13 cellular contexts compared by ENCODE assay signal in genomic region chr10:59880019-59880717, GRCh38. TPM values are rescaled to one million over a fixed set of nuclear protein-coding genes. Genes with fewer than 3 reads are reported as not detected.
DNase-seq lines count a peak whose midpoint lies in the region; ATAC-seq and FAIRE-seq lines count a peak whose summit lies in the region.
"Had no signal": no experiment of that assay in that cellular context is flagged by ENCODE, and none has a peak within 500 bp of the region (broad histone marks: within the 10 kb centered on the region; RNA-seq: fewer than 3 reads in every experiment).

No MANE protein-coding gene starts in this region.

- H3K36me3 Mint-ChIP-seq in T-helper 2 cell treated with Interferon-gamma antibody and Interleukin-4, amounts not matched to agents 5 μg/mL and 100 μg/mL, for 36 hours (ENCODE audit: low read depth), result peaks cover 8% of the 10 kb centered on the region
- peaks cover 27% of the 10 kb centered on the region for H3K36me3 Mint-ChIP-seq in activated T-helper 2 cell treated with anti-CD3 and anti-CD28 coated beads, Interferon-gamma antibody, Interleukin-2, Interleukin-4, amounts not matched to agents 10 μg/mL and 5 μg/mL and 100 μg/mL, durations not matched to agents 14 hours and 24 hours and 36 hours (ENCODE audit: low read depth)
- peaks cover 33% of the 10 kb centered on the region for H3K36me3 Mint-ChIP-seq in stimulated activated effector memory CD8-positive, alpha-beta T cell treated with anti-CD3 and anti-CD28 coated beads, Interleukin-12 subunit alpha, Interleukin-12 subunit beta, amount 100 ng/mL, for 72 hours

- peak; percentile 94 for FAIRE-seq in GM19239 (lab: Jason Lieb, UNC)

- H3K9me3 Mint-ChIP-seq in T-helper 2 cell treated with Interferon-gamma antibody and Interleukin-4, amounts not matched to agents 5 μg/mL and 100 μg/mL, for 36 hours, result no peaks in the 10 kb centered on the region
- H3K9me3 Mint-ChIP-seq in activated T-helper 2 cell treated with anti-CD3 and anti-CD28 coated beads, Interferon-gamma antibody, Interleukin-2, Interleukin-4, amounts not matched to agents 10 μg/mL and 5 μg/mL and 100 μg/mL, durations not matched to agents 14 hours and 24 hours and 36 hours, result no peaks in the 10 kb centered on the region
- no peaks in the 10 kb centered on the region for H3K9me3 Mint-ChIP-seq in stimulated activated effector memory CD8-positive, alpha-beta T cell treated with anti-CD3 and anti-CD28 coated beads, Interleukin-12 subunit alpha, Interleukin-12 subunit beta, amount 100 ng/mL, for 72 hours

- no peaks in the 10 kb centered on the region for H3K27me3 Mint-ChIP-seq in T-helper 2 cell treated with Interferon-gamma antibody and Interleukin-4, amounts not matched to agents 5 μg/mL and 100 μg/mL, for 36 hours (ENCODE audit: low read depth)
- no peaks in the 10 kb centered on the region for H3K27me3 Mint-ChIP-seq in activated T-helper 2 cell treated with anti-CD3 and anti-CD28 coated beads, Interferon-gamma antibody, Interleukin-2, Interleukin-4, amounts not matched to agents 10 μg/mL and 5 μg/mL and 100 μg/mL, durations not matched to agents 14 hours and 24 hours and 36 hours (ENCODE audit: low read depth)

- H3K27ac Mint-ChIP-seq in T-helper 2 cell treated with Interferon-gamma antibody and Interleukin-4, amounts not matched to agents 5 μg/mL and 100 μg/mL, for 36 hours, result peak overlapping the region; percentile 87
- peak overlapping the region; percentile 86 for H3K27ac Mint-ChIP-seq in activated T-helper 2 cell treated with anti-CD3 and anti-CD28 coated beads, Interferon-gamma antibody, Interleukin-2, Interleukin-4, amounts not matched to agents 10 μg/mL and 5 μg/mL and 100 μg/mL, durations not matched to agents 14 hours and 24 hours and 36 hours
- peak overlapping the region; percentile 84 for H3K27ac Mint-ChIP-seq in stimulated activated effector memory CD8-positive, alpha-beta T cell treated with anti-CD3 and anti-CD28 coated beads, Interleukin-12 subunit alpha, Interleukin-12 subunit beta, amount 100 ng/mL, for 72 hours

- peaks cover 64% of the 10 kb centered on the region for H3K4me1 Mint-ChIP-seq in T-helper 2 cell treated with Interferon-gamma antibody and Interleukin-4, amounts not matched to agents 5 μg/mL and 100 μg/mL, for 36 hours (ENCODE audit: low read depth)
- H3K4me1 Mint-ChIP-seq in activated T-helper 2 cell treated with anti-CD3 and anti-CD28 coated beads, Interferon-gamma antibody, Interleukin-2, Interleukin-4, amounts not matched to agents 10 μg/mL and 5 μg/mL and 100 μg/mL, durations not matched to agents 14 hours and 24 hours and 36 hours (ENCODE audit: low read depth), result peaks cover 68% of the 10 kb centered on the region
- peaks cover 77% of the 10 kb centered on the region for H3K4me1 Mint-ChIP-seq in stimulated activated effector memory CD8-positive, alpha-beta T cell treated with anti-CD3 and anti-CD28 coated beads, Interleukin-12 subunit alpha, Interleukin-12 subunit beta, amount 100 ng/mL, for 72 hours

- ATAC-seq in stimulated activated effector memory CD8-positive, alpha-beta T cell treated with anti-CD3 and anti-CD28 coated beads, Interleukin-12 subunit alpha, Interleukin-12 subunit beta, amount 100 ng/mL, for 72 hours, result no peak
- no peak for ATAC-seq in HG03565 (IDR thresholded peaks at IDR 0.05; ENCODE audit: unreplicated experiment)
- no peak for ATAC-seq in sciatic nerve
- no peak for ATAC-seq in HG03025 (IDR thresholded peaks at IDR 0.05; ENCODE audit: low FRiP score, unreplicated experiment)
- ATAC-seq: left ventricle myocardium superior had no signal

- intact Hi-C loops in activated T-helper 2 cell treated with anti-CD3 and anti-CD28 coated beads, Interferon-gamma antibody, Interleukin-2, Interleukin-4, amounts not matched to agents 10 μg/mL and 5 μg/mL and 100 μg/mL, durations not matched to agents 14 hours and 24 hours and 36 hours (cut with micrococcal nuclease), result loop anchor here (5.0 to 10.0 kb wide), 3 partner anchors 847 to 1598 kb away; partner anchors contain the start of gene CDK1
- intact Hi-C loops in sciatic nerve (cut with DNase I), result no loop called here

- DNase-seq in T-helper 2 cell treated with Interferon-gamma antibody and Interleukin-4, amounts not matched to agents 5 μg/mL and 100 μg/mL, for 36 hours (ENCODE audit: low spot score), result no peak
- DNase-seq in T-helper 2 cell, result no peak
- DNase-seq in GM19239 (ENCODE audit: insufficient read length, low spot score), result no peak
- no peak for DNase-seq in activated T-helper 2 cell treated with anti-CD3 and anti-CD28 coated beads, Interferon-gamma antibody, Interleukin-2, Interleukin-4, amounts not matched to agents 10 μg/mL and 5 μg/mL and 100 μg/mL, durations not matched to agents 14 hours and 24 hours and 36 hours (ENCODE audit: low spot score)
- DNase-seq in stimulated activated effector memory CD8-positive, alpha-beta T cell treated with anti-CD3 and anti-CD28 coated beads, Interleukin-12 subunit alpha, Interleukin-12 subunit beta, amount 100 ng/mL, for 72 hours (ENCODE audit: low spot score in 2 of 2), result peak in 1 of 2 donors; percentile 67
- DNase-seq in sciatic nerve (ENCODE audit: low spot score), result no peak
- DNase-seq: 8988T, dermis blood vessel endothelial cell, left ventricle myocardium superior, Right ventricle myocardium superior, sigmoid colon had no signal

- peak overlapping the region; percentile 71 for H3K4me3 Mint-ChIP-seq in T-helper 2 cell treated with Interferon-gamma antibody and Interleukin-4, amounts not matched to agents 5 μg/mL and 100 μg/mL, for 36 hours
- H3K4me3 Mint-ChIP-seq in activated T-helper 2 cell treated with anti-CD3 and anti-CD28 coated beads, Interferon-gamma antibody, Interleukin-2, Interleukin-4, amounts not matched to agents 10 μg/mL and 5 μg/mL and 100 μg/mL, durations not matched to agents 14 hours and 24 hours and 36 hours (ENCODE audit: low read depth), result peak overlapping the region; percentile 68
- H3K4me3 Mint-ChIP-seq in stimulated activated effector memory CD8-positive, alpha-beta T cell treated with anti-CD3 and anti-CD28 coated beads, Interleukin-12 subunit alpha, Interleukin-12 subunit beta, amount 100 ng/mL, for 72 hours, result peak overlapping the region; percentile 59

RNA-seq across cellular contexts. Expression of gene CCDC6, which starts 26.2 kb away (rescaled TPM):
- 61.5 and 63.1 TPM in 2 replicates for total RNA-seq in activated T-helper 2 cell treated with anti-CD3 and anti-CD28 coated beads, Interferon-gamma antibody, Interleukin-2, Interleukin-4, amounts not matched to agents 10 μg/mL and 5 μg/mL and 100 μg/mL, durations not matched to agents 14 hours and 24 hours and 36 hours
- total RNA-seq in sciatic nerve, result 36.2 TPM
